8 cellular contexts compared by ENCODE assay signal in genomic region chr13:33205804-33206221, GRCh38.
DNase-seq lines count a peak whose midpoint lies in the region; ATAC-seq and TF ChIP-seq lines count a peak whose summit lies in the region.

No MANE protein-coding gene starts in this region.

- TF ChIP-seq CTCF in ascending aorta (IDR thresholded peaks at IDR 0.05) (no peak), neural progenitor cell (IDR thresholded peaks at IDR 0.05) (no peak)

- ATAC-seq in GM18498 (IDR thresholded peaks at IDR 0.05; ENCODE audit: unreplicated experiment) (peak; percentile 65), HG02884 (IDR thresholded peaks at IDR 0.05; ENCODE audit: unreplicated experiment) (peak; percentile 52)
- ATAC-seq in natural killer cell treated with Interleukin-12 subunit alpha and Interleukin-12 subunit beta and Interleukin-15 and Interleukin-18, amount 100 ng/mL, for 72 hours = no peak

- no peak overlapping the region for H3K9ac ChIP-seq in neural progenitor cell

- H3K36me3 ChIP-seq in ascending aorta (no peaks in the 10 kb centered on the region), neural progenitor cell (no peaks in the 10 kb centered on the region)

- intact Hi-C loops in ascending aorta (cut with DNase I) = loop anchor here (5.0 kb wide), 1 partner anchor 99 kb away; no protein-coding TSS in a partner anchor

- H3K4me3 ChIP-seq in ascending aorta = peak overlapping the region; percentile 52 to 67
- H3K4me3 ChIP-seq in neural progenitor cell = no peak overlapping the region

- no peaks in the 10 kb centered on the region for H3K9me3 Mint-ChIP-seq in neural progenitor cell
- peaks cover 6% of the 10 kb centered on the region for H3K9me3 Mint-ChIP-seq in natural killer cell treated with Interleukin-12 subunit alpha and Interleukin-12 subunit beta and Interleukin-15 and Interleukin-18, amount 100 ng/mL, for 72 hours

- H3F3A ChIP-seq in neural progenitor cell (ENCODE audit: low read depth) = no peaks in the 10 kb centered on the region

- H3K27me3 ChIP-seq in ascending aorta (no peaks in the 10 kb centered on the region), neural progenitor cell (no peaks in the 10 kb centered on the region)

- peak overlapping the region; percentile 37 for H3K4me2 ChIP-seq in neural progenitor cell

- H3K4me1 ChIP-seq in ascending aorta (peaks cover 0 to 32% of the 10 kb centered on the region in 2 donors), neural progenitor cell (peaks cover 6% of the 10 kb centered on the region)

- no peak overlapping the region for H3K4me3 Mint-ChIP-seq in neural progenitor cell
- H3K4me3 Mint-ChIP-seq in natural killer cell treated with Interleukin-12 subunit alpha and Interleukin-12 subunit beta and Interleukin-15 and Interleukin-18, amount 100 ng/mL, for 72 hours = no peak overlapping the region

- no peaks in the 10 kb centered on the region for H3K79me2 ChIP-seq in neural progenitor cell (ENCODE audit: low read depth)

- H3K27me3 Mint-ChIP-seq in neural progenitor cell (ENCODE audit: insufficient read depth, low read depth) = peaks cover 2% of the 10 kb centered on the region
- peaks cover 12 to 22% of the 10 kb centered on the region in 2 donors for H3K27me3 Mint-ChIP-seq in natural killer cell treated with Interleukin-12 subunit alpha and Interleukin-12 subunit beta and Interleukin-15 and Interleukin-18, amount 100 ng/mL, for 72 hours

- H3K27ac ChIP-seq in ascending aorta (peak overlapping the region; percentile 63 to 82), neural progenitor cell (no peak overlapping the region)

- H3K27ac Mint-ChIP-seq in neural progenitor cell = no peak overlapping the region
- no peak overlapping the region for H3K27ac Mint-ChIP-seq in natural killer cell treated with Interleukin-12 subunit alpha and Interleukin-12 subunit beta and Interleukin-15 and Interleukin-18, amount 100 ng/mL, for 72 hours

- H3K9me3 ChIP-seq in ascending aorta (no peaks in the 10 kb centered on the region), neural progenitor cell (ENCODE audit: low read depth) (no peaks in the 10 kb centered on the region)

- DNase-seq in ascending aorta (ENCODE audit: low spot score in 2 of 2) (peak in 1 of 2 donors; percentile 75), neural progenitor cell (ENCODE audit: low spot score) (peak; percentile 42), D341Med (ENCODE audit: low spot score) (no peak), NCI-H2227 treated with DMSO at 0.1 percent for 48 hours (lab: John Stamatoyannopoulos, UW) (no peak)
- DNase-seq in natural killer cell treated with Interleukin-12 subunit alpha and Interleukin-12 subunit beta and Interleukin-15 and Interleukin-18, amount 100 ng/mL, for 72 hours (ENCODE audit: low spot score) = no peak
- DNase-seq in activated T-cell treated with anti-CD3 and anti-CD28 coated beads, Interleukin-2, amount 50 U/mL, for 1 hour = no peak

- H3K4me1 Mint-ChIP-seq in neural progenitor cell = peaks cover 23% of the 10 kb centered on the region
- H3K4me1 Mint-ChIP-seq in natural killer cell treated with Interleukin-12 subunit alpha and Interleukin-12 subunit beta and Interleukin-15 and Interleukin-18, amount 100 ng/mL, for 72 hours (ENCODE audit: low read depth in 2 of 2) = peaks cover 5 to 12% of the 10 kb centered on the region in 2 donors

- no peak overlapping the region for H2AFZ ChIP-seq in neural progenitor cell (replicated peaks)

- H4K20me1 ChIP-seq in neural progenitor cell (ENCODE audit: low read depth) = no peaks in the 10 kb centered on the region

- H3K36me3 Mint-ChIP-seq in neural progenitor cell = no peaks in the 10 kb centered on the region
- no peaks in the 10 kb centered on the region for H3K36me3 Mint-ChIP-seq in natural killer cell treated with Interleukin-12 subunit alpha and Interleukin-12 subunit beta and Interleukin-15 and Interleukin-18, amount 100 ng/mL, for 72 hours

Comparison
In these comparisons a context has a peak if more than half of its experiments do, and no peak if none do; other contexts are left out.
1. ATAC-seq: peak in GM18498 (single experiment) and HG02884 (single experiment); none in natural killer cell treated with Interleukin-12 subunit alpha and Interleukin-12 subunit beta and Interleukin-15 and Interleukin-18, amount 100 ng/mL, for 72 hours (0 of 2).